ENCODE assay signal across 1 cellular context in the genomic region with DNA sequence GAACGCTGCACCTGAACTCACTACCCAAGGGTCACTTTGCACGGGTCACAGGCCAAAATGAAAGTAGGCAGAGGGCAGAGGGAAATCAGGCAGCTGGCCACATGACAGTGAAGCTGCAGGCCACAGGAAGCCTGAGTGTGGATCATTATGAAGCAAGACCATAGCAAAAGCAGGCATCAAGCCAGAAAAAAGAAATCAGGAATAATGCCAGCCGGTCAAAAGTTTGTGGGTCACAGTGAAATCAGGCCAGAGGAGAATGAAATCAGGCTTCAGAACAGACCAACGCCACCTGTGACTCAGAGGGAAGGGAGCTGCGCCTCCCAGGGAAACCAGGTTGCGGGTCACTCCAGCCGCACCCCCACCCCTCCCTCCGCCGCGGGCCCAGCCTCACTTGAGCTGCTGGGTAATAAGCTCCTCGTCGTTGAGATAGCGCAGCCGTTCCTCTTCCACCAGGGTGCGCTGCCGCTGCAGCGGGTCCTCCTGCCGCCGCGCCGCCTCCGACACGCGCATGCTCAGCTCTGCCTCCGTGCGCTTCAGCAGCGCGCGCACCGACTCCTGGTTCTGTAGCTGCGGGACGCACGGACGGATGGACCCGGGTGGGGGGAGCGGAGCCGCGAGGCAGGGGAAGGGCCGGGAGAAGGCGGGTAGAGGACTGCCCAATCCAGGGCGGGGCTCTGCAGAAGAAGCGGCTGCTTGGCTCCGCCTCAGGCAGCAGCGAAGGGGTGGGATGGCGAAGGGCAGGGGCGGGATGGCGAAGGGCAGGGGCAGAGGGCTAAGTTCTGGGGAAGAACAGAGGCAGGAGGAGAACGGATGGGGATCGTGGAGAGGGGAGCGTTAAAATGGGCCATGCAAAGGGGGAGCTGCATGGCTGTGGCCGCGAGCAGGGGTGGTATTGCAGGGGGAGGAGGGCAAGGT.
TF ChIP-seq lines count a peak whose summit lies in the region.

No MANE protein-coding gene starts in this region.

TF ChIP-seq in K562, 482 proteins besides CTCF, POLR2A, EP300 and RAD21 (continued from another document and continues in another):
- TF ChIP-seq, protein P1, sequence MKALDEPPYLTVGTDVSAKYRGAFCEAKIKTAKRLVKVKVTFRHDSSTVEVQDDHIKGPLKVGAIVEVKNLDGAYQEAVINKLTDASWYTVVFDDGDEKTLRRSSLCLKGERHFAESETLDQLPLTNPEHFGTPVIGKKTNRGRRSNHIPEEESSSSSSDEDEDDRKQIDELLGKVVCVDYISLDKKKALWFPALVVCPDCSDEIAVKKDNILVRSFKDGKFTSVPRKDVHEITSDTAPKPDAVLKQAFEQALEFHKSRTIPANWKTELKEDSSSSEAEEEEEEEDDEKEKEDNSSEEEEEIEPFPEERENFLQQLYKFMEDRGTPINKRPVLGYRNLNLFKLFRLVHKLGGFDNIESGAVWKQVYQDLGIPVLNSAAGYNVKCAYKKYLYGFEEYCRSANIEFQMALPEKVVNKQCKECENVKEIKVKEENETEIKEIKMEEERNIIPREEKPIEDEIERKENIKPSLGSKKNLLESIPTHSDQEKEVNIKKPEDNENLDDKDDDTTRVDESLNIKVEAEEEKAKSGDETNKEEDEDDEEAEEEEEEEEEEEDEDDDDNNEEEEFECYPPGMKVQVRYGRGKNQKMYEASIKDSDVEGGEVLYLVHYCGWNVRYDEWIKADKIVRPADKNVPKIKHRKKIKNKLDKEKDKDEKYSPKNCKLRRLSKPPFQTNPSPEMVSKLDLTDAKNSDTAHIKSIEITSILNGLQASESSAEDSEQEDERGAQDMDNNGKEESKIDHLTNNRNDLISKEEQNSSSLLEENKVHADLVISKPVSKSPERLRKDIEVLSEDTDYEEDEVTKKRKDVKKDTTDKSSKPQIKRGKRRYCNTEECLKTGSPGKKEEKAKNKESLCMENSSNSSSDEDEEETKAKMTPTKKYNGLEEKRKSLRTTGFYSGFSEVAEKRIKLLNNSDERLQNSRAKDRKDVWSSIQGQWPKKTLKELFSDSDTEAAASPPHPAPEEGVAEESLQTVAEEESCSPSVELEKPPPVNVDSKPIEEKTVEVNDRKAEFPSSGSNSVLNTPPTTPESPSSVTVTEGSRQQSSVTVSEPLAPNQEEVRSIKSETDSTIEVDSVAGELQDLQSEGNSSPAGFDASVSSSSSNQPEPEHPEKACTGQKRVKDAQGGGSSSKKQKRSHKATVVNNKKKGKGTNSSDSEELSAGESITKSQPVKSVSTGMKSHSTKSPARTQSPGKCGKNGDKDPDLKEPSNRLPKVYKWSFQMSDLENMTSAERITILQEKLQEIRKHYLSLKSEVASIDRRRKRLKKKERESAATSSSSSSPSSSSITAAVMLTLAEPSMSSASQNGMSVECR (CRISPR knock-in tag; IDR thresholded peaks at IDR 0.05): no peak
- TF ChIP-seq, protein P2, sequence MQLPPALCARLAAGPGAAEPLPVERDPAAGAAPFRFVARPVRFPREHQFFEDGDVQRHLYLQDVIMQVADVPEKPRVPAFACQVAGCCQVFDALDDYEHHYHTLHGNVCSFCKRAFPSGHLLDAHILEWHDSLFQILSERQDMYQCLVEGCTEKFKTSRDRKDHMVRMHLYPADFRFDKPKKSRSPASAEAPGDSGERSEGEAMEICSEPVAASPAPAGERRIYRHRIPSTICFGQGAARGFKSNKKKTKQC (CRISPR knock-in tag; IDR thresholded peaks at IDR 0.05): no peak
- TF ChIP-seq PURB (CRISPR knock-in tag; IDR thresholded peaks at IDR 0.05; ENCODE audit: low read depth) (no peak), ERF (CRISPR knock-in tag; IDR thresholded peaks at IDR 0.05) (no peak), BHLHE40 (IDR thresholded peaks at IDR 0.05; ENCODE audit: low read length) (0 out of 2 replicates have a peak, but pooled peaks have one; percentile 7), NFIC (IDR thresholded peaks at IDR 0.05) (peak; percentile 37; the same call in 1 of the 2 replicates), JUN (IDR thresholded peaks at IDR 0.05; ENCODE audit: borderline replicate concordance, low read depth, low read length) (0 out of 2 replicates have a peak, but pooled peaks have one; percentile 15), JUN (CRISPR knock-in tag; IDR thresholded peaks at IDR 0.05; ENCODE audit: borderline replicate concordance) (no peak), ZNF717 (CRISPR knock-in tag; IDR thresholded peaks at IDR 0.05) (no peak), HDAC1 (IDR thresholded peaks at IDR 0.05) (0 out of 4 replicates have a peak, but pooled peaks of 1 of the 2 experiments have one; percentile 23), HMGN3 (IDR thresholded peaks at IDR 0.05; ENCODE audit: borderline replicate concordance, extremely low read depth, insufficient read length, low read depth, low read length) (peak; percentile 24), HNRNPK (IDR thresholded peaks at IDR 0.05; ENCODE audit: low read depth, low read length, poor library complexity, severe bottlenecking) (no peak), IFI16 (CRISPR knock-in tag; IDR thresholded peaks at IDR 0.05) (no peak), FOXJ3 (CRISPR knock-in tag; IDR thresholded peaks at IDR 0.05) (no peak), MED1 (CRISPR knock-in tag; IDR thresholded peaks at IDR 0.05; ENCODE audit: borderline replicate concordance) (no peak), CBX1 (IDR thresholded peaks at IDR 0.05; ENCODE audit: low read depth) (no peak), DIDO1 (tag; IDR thresholded peaks at IDR 0.05; ENCODE audit: low read depth) (no peak), KDM1A (IDR thresholded peaks at IDR 0.05) (no peak), TCF7L2 (IDR thresholded peaks at IDR 0.05; ENCODE audit: low read depth, low read length) (no peak), TEAD1 (CRISPR knock-in tag; IDR thresholded peaks at IDR 0.05) (0 out of 4 replicates have a peak, but pooled peaks of 1 of the 2 experiments have one; percentile 51), NFRKB (IDR thresholded peaks at IDR 0.05; ENCODE audit: low read depth) (no peak), ZNF431 (CRISPR knock-in tag; IDR thresholded peaks at IDR 0.05) (no peak), ZC3H8 (IDR thresholded peaks at IDR 0.05) (no peak), ZC3H11A (IDR thresholded peaks at IDR 0.05; ENCODE audit: low read depth, low read length) (no peak), WHSC1 (IDR thresholded peaks at IDR 0.05; ENCODE audit: low read length) (no peak), NR2C2 (CRISPR knock-in tag; IDR thresholded peaks at IDR 0.05) (no peak), NR2C2 (tag; IDR thresholded peaks at IDR 0.05) (peak; percentile 17; the same call in 1 of the 2 replicates), GTF2F1 (IDR thresholded peaks at IDR 0.05; ENCODE audit: low read depth, low read length) (no peak), ZNF445 (CRISPR knock-in tag; IDR thresholded peaks at IDR 0.05; ENCODE audit: low read depth) (no peak), ZNF232 (CRISPR knock-in tag; IDR thresholded peaks at IDR 0.05) (no peak), ZKSCAN3 (CRISPR knock-in tag; IDR thresholded peaks at IDR 0.05) (no peak), JUND (IDR thresholded peaks at IDR 0.05; ENCODE audit: borderline replicate concordance, low read depth, low read length) (peak; percentile 56), JUND (tag; IDR thresholded peaks at IDR 0.05; ENCODE audit: borderline replicate concordance, low read depth, low read length) (peak; percentile 32; the same call in 1 of the 3 replicates), RBM17 (IDR thresholded peaks at IDR 0.05; ENCODE audit: borderline replicate concordance, low read depth, low read length) (no peak), FOXK2 (conservative IDR thresholded peaks at IDR 0.05 in 1 of 2, IDR thresholded peaks at IDR 0.05 in 1 of 2; ENCODE audit: low read depth in 2 of 2) (no peak), YY1 (IDR thresholded peaks at IDR 0.05; ENCODE audit: borderline replicate concordance in 1 of 3, control insufficient read depth in 1 of 3, extremely low read depth in 1 of 3, insufficient read depth in 3 of 3, insufficient read length in 1 of 3, insufficient replicate concordance in 2 of 3, low read depth in 1 of 3, low read length in 2 of 3) (peak in 1 of 3 experiments; percentile 30), TAF1 (IDR thresholded peaks at IDR 0.05; ENCODE audit: control insufficient read depth, extremely low read depth, insufficient read depth, low read length, severe bottlenecking) (no peak), CXXC5 (CRISPR knock-in tag; IDR thresholded peaks at IDR 0.05) (peak; percentile 61; the same call in 1 of the 2 replicates)
- TF ChIP-seq, protein P3, sequence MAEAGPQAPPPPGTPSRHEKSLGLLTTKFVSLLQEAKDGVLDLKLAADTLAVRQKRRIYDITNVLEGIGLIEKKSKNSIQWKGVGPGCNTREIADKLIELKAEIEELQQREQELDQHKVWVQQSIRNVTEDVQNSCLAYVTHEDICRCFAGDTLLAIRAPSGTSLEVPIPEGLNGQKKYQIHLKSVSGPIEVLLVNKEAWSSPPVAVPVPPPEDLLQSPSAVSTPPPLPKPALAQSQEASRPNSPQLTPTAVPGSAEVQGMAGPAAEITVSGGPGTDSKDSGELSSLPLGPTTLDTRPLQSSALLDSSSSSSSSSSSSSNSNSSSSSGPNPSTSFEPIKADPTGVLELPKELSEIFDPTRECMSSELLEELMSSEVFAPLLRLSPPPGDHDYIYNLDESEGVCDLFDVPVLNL (CRISPR knock-in tag; IDR thresholded peaks at IDR 0.05; ENCODE audit: low read depth): no peak
- TF ChIP-seq, protein P4, sequence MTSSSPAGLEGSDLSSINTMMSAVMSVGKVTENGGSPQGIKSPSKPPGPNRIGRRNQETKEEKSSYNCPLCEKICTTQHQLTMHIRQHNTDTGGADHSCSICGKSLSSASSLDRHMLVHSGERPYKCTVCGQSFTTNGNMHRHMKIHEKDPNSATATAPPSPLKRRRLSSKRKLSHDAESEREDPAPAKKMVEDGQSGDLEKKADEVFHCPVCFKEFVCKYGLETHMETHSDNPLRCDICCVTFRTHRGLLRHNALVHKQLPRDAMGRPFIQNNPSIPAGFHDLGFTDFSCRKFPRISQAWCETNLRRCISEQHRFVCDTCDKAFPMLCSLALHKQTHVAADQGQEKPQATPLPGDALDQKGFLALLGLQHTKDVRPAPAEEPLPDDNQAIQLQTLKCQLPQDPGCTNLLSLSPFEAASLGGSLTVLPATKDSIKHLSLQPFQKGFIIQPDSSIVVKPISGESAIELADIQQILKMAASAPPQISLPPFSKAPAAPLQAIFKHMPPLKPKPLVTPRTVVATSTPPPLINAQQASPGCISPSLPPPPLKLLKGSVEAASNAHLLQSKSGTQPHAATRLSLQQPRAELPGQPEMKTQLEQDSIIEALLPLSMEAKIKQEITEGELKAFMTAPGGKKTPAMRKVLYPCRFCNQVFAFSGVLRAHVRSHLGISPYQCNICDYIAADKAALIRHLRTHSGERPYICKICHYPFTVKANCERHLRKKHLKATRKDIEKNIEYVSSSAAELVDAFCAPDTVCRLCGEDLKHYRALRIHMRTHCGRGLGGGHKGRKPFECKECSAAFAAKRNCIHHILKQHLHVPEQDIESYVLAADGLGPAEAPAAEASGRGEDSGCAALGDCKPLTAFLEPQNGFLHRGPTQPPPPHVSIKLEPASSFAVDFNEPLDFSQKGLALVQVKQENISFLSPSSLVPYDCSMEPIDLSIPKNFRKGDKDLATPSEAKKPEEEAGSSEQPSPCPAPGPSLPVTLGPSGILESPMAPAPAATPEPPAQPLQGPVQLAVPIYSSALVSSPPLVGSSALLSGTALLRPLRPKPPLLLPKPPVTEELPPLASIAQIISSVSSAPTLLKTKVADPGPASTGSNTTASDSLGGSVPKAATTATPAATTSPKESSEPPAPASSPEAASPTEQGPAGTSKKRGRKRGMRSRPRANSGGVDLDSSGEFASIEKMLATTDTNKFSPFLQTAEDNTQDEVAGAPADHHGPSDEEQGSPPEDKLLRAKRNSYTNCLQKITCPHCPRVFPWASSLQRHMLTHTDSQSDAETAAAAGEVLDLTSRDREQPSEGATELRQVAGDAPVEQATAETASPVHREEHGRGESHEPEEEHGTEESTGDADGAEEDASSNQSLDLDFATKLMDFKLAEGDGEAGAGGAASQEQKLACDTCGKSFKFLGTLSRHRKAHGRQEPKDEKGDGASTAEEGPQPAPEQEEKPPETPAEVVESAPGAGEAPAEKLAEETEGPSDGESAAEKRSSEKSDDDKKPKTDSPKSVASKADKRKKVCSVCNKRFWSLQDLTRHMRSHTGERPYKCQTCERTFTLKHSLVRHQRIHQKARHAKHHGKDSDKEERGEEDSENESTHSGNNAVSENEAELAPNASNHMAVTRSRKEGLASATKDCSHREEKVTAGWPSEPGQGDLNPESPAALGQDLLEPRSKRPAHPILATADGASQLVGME (CRISPR knock-in tag; IDR thresholded peaks at IDR 0.05): no peak
- TF ChIP-seq, protein P5, sequence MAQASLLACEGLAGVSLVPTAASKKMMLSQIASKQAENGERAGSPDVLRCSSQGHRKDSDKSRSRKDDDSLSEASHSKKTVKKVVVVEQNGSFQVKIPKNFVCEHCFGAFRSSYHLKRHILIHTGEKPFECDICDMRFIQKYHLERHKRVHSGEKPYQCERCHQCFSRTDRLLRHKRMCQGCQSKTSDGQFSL (CRISPR knock-in tag; IDR thresholded peaks at IDR 0.05): no peak
- TF ChIP-seq, protein P5 (tag; IDR thresholded peaks at IDR 0.05): 0 out of 4 replicates have a peak, but pooled peaks of 1 of the 2 experiments have one; percentile 52
- TF ChIP-seq, protein P6, sequence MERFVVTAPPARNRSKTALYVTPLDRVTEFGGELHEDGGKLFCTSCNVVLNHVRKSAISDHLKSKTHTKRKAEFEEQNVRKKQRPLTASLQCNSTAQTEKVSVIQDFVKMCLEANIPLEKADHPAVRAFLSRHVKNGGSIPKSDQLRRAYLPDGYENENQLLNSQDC (CRISPR knock-in tag; IDR thresholded peaks at IDR 0.05): no peak
- TF ChIP-seq, protein P7, sequence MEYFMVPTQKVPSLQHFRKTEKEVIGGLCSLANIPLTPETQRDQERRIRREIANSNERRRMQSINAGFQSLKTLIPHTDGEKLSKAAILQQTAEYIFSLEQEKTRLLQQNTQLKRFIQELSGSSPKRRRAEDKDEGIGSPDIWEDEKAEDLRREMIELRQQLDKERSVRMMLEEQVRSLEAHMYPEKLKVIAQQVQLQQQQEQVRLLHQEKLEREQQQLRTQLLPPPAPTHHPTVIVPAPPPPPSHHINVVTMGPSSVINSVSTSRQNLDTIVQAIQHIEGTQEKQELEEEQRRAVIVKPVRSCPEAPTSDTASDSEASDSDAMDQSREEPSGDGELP (CRISPR knock-in tag; IDR thresholded peaks at IDR 0.05; ENCODE audit: borderline replicate concordance): peak; percentile 78; the same call in 1 of the 2 replicates
- TF ChIP-seq, protein P8, sequence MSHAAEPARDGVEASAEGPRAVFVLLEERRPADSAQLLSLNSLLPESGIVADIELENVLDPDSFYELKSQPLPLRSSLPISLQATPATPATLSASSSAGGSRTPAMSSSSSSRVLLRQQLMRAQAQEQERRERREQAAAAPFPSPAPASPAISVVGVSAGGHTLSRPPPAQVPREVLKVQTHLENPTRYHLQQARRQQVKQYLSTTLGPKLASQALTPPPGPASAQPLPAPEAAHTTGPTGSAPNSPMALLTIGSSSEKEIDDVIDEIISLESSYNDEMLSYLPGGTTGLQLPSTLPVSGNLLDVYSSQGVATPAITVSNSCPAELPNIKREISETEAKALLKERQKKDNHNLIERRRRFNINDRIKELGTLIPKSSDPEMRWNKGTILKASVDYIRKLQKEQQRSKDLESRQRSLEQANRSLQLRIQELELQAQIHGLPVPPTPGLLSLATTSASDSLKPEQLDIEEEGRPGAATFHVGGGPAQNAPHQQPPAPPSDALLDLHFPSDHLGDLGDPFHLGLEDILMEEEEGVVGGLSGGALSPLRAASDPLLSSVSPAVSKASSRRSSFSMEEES (CRISPR knock-in tag; IDR thresholded peaks at IDR 0.05): no peak
